ENCODE assay signal across 9 cellular contexts in the genomic region with DNA sequence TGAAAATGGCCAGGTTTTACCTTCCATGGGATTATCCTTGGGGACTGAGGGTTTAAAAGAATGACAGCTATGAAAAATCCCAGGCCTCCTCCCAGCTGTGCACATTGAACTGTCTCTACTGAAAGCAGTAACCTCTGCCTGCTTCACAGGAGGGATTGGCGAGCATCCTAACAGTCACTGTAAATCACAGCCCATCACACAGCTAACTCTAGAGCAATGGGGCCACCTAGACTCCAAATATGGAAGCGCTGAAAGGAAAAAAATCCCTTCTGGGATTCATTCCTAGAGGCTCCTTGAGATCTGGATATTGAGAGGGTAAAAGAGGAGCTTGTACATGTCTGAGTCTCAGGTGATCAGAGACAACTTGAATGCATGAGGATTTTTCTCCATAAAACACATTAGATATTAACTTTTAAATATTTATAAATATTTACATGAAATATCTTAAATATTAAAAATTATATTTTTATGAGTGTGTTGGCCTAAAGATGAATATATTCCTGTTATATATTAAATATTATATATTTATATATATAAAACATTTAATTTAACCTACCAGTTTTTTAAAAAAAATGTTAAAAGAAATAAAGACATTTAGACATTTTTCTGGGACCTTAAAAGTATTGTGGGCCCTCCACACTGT.
A peak's percentile ranks its signal among the peaks of the same experiment; 100 is the strongest.
DNase-seq lines count a peak whose midpoint lies in the region; ATAC-seq and TF ChIP-seq lines count a peak whose summit lies in the region.
"Had no signal": no experiment of that assay in that cellular context is flagged by ENCODE, and none has a peak within 500 bp of the region (broad histone marks: within the 10 kb centered on the region; RNA-seq: fewer than 3 reads in every experiment).

No MANE protein-coding gene starts in this region.

- peaks cover 0 to 15% (median 7%) of the 10 kb centered on the region in 3 donors for H3K27me3 Mint-ChIP-seq in immature natural killer cell (ENCODE audit: low read depth in 3 of 3)

- intact Hi-C loops in gastrocnemius medialis (cut with DNase I; ENCODE audit: low total_unique reads), result no loop called here

- H3K27ac ChIP-seq in liver (ENCODE audit: low read depth in 1 of 2, low read length in 2 of 2) (no peak overlapping the region), gastrocnemius medialis (no peak overlapping the region)

- TF ChIP-seq CTCF in astrocyte of the cerebellum (IDR thresholded peaks at IDR 0.05; ENCODE audit: low read depth, low read length, missing control alignments), result peak; percentile 73
- peak; percentile 23 for TF ChIP-seq CTCF in liver (IDR thresholded peaks at IDR 0.05; ENCODE audit: low read depth, low read length, missing input control)
- TF ChIP-seq CTCF in gastrocnemius medialis (IDR thresholded peaks at IDR 0.05 in 4 of 5, conservative IDR thresholded peaks at IDR 0.05 in 1 of 5), result no peak

- H3K4me1 ChIP-seq in liver (ENCODE audit: control insufficient read depth in 4 of 4, insufficient read depth in 4 of 4, low read length in 3 of 4) (peaks cover 0 to 8% (median 5%) of the 10 kb centered on the region in 4 donors), gastrocnemius medialis (peaks cover 0 to 3% of the 10 kb centered on the region in 2 donors)

- no peak overlapping the region for H3K9ac ChIP-seq in liver (ENCODE audit: low read depth in 1 of 2, low read length in 2 of 2)

- in situ Hi-C loops in astrocyte of the cerebellum (cut with HindIII; ENCODE audit: low sequenced_read_pairs) (no loop called here), gastrocnemius medialis (cut with MboI; ENCODE audit: low sequenced_read_pairs in 4 of 4) (loop anchor here in 3 of 4 donors (5.0 to 25.0 kb wide), 6 partner anchors 432 to 1192 kb away; no protein-coding TSS in a partner anchor)

- H3K4me3 Mint-ChIP-seq in immature natural killer cell, result no peak overlapping the region

- TF ChIP-seq RAD21 in liver (IDR thresholded peaks at IDR 0.05), result peak; percentile 36 to 59

- DNase-seq in ELR (ENCODE audit: low read depth), result peak; percentile 65
- peak; percentile 85 for DNase-seq in NCI-H1694 treated with DMSO at 0.1 percent for 48 hours (lab: John Stamatoyannopoulos, UW)
- DNase-seq in astrocyte of the cerebellum (ENCODE audit: low read depth), result peak; percentile 56
- no peak for DNase-seq in KG1 (lab: John Stamatoyannopoulos, UW)
- DNase-seq in gastrocnemius medialis, result no peak
- no peak for DNase-seq in immature natural killer cell
- DNase-seq: right cardiac atrium had no signal

- no peaks in the 10 kb centered on the region for H3K36me3 Mint-ChIP-seq in immature natural killer cell

- WGBS in liver, result 29% methylated on average over 2 of the region's 2 CpGs

- H3K9me3 ChIP-seq in liver (ENCODE audit: control insufficient read depth in 4 of 4, low read length in 3 of 4) (no peaks in the 10 kb centered on the region), gastrocnemius medialis (no peaks in the 10 kb centered on the region)

- H3K4me1 Mint-ChIP-seq in immature natural killer cell, result peaks cover 7 to 9% of the 10 kb centered on the region in 2 donors

- H3K9me3 Mint-ChIP-seq in immature natural killer cell, result peaks cover 0 to 3% (median 0%) of the 10 kb centered on the region in 6 donors

- H3K27me3 ChIP-seq in liver (ENCODE audit: control insufficient read depth in 4 of 4, insufficient read depth in 4 of 4, low read length in 3 of 4) (peaks cover 0 to 9% (median 2%) of the 10 kb centered on the region in 4 donors), gastrocnemius medialis (peaks cover 0 to 3% (median 0%) of the 10 kb centered on the region in 3 donors)

- no peak overlapping the region for H3K4me3 ChIP-seq in astrocyte of the cerebellum (ENCODE audit: low read depth, low read length)
- no peak overlapping the region for H3K4me3 ChIP-seq in liver (ENCODE audit: low read depth in 1 of 3, low read length in 3 of 3)
- H3K4me3 ChIP-seq in gastrocnemius medialis, result no peak overlapping the region

- ATAC-seq in GM21447 (IDR thresholded peaks at IDR 0.05; ENCODE audit: unreplicated experiment), result no peak
- ATAC-seq in gastrocnemius medialis, result no peak

- H3K36me3 ChIP-seq in liver (ENCODE audit: control insufficient read depth in 4 of 4, insufficient read depth in 3 of 4, low read depth in 1 of 4, low read length in 3 of 4) (no peaks in the 10 kb centered on the region), gastrocnemius medialis (no peaks in the 10 kb centered on the region)

- no peak for TF ChIP-seq POLR2A in gastrocnemius medialis (IDR thresholded peaks at IDR 0.05)

- H3K27ac Mint-ChIP-seq in immature natural killer cell, result no peak overlapping the region

TF ChIP-seq in liver, 16 proteins besides CTCF, POLR2A, EP300 and RAD21:
- TF ChIP-seq FOXA2 (IDR thresholded peaks at IDR 0.05), result no peak
- TF ChIP-seq GABPA (IDR thresholded peaks at IDR 0.05 in 1 of 2, conservative IDR thresholded peaks at IDR 0.05 in 1 of 2), result no peak
- TF ChIP-seq EGR1 (IDR thresholded peaks at IDR 0.05; ENCODE audit: low read depth in 2 of 2), result no peak
- TF ChIP-seq SP1 (IDR thresholded peaks at IDR 0.05), result no peak
- TF ChIP-seq REST (IDR thresholded peaks at IDR 0.05), result no peak
- TF ChIP-seq RXRA (IDR thresholded peaks at IDR 0.05), result no peak

Comparison
In these comparisons a context has a peak if more than half of its experiments do, and no peak if none do; other contexts are left out.
1. DNase-seq: peak in ELR (single experiment), NCI-H1694 treated with DMSO at 0.1 percent for 48 hours (single experiment) and astrocyte of the cerebellum (single experiment); none in KG1 (single experiment), gastrocnemius medialis (0 of 2) and immature natural killer cell (0 of 3).
2. CTCF ChIP-seq: peak in astrocyte of the cerebellum (single experiment) and liver (single experiment); none in gastrocnemius medialis (0 of 5).